8 cellular contexts compared by ENCODE assay signal in genomic region chr19:54464044-54464623, GRCh38. TPM values are rescaled to one million over a fixed set of nuclear protein-coding genes. Genes with fewer than 3 reads are reported as not detected.
DNase-seq lines count a peak whose midpoint lies in the region; ATAC-seq lines count a peak whose summit lies in the region.

No MANE protein-coding gene starts in this region.

- peak overlapping the region; percentile 85 for H3K4me3 Mint-ChIP-seq in activated CD8-positive, alpha-beta T cell treated with anti-CD3 and anti-CD28 coated beads, Interleukin-2, amount 10 ng/mL, durations not matched to agents 7 days and 5 days

- CTCF ChIA-PET in activated CD8-positive, alpha-beta T cell treated with anti-CD3 and anti-CD28 coated beads, Interleukin-2, amount 10 ng/mL, durations not matched to agents 7 days and 5 days (lab: Charles Lee) = interaction anchor here (0.8 kb wide), 1 partner anchor 16 kb away, joined by 6 read pairs; no protein-coding TSS in a partner anchor

- H3K9me3 ChIP-seq in BLaER1 treated with 17β-estradiol and CSF1 and Interleukin-3, amounts not matched to agents 10 nM and 100 nM (replicated peaks in 1 of 11) = no peaks in the 10 kb centered on the region

- H3K4me3 ChIP-seq in BLaER1 treated with 17β-estradiol and CSF1 and Interleukin-3, amounts not matched to agents 10 nM and 100 nM = peak overlapping the region; percentile 58 to 78 (median 71)

- no peaks in the 10 kb centered on the region for H3K9me3 Mint-ChIP-seq in activated CD8-positive, alpha-beta T cell treated with anti-CD3 and anti-CD28 coated beads, Interleukin-2, amount 10 ng/mL, durations not matched to agents 7 days and 5 days (ENCODE audit: insufficient read depth)

- peak overlapping the region; percentile 91 for H3K27ac Mint-ChIP-seq in activated CD8-positive, alpha-beta T cell treated with anti-CD3 and anti-CD28 coated beads, Interleukin-2, amount 10 ng/mL, durations not matched to agents 7 days and 5 days

- H3K27me3 Mint-ChIP-seq in activated CD8-positive, alpha-beta T cell treated with anti-CD3 and anti-CD28 coated beads, Interleukin-2, amount 10 ng/mL, durations not matched to agents 7 days and 5 days (ENCODE audit: low read depth) = peaks cover 21% of the 10 kb centered on the region

- peak overlapping the region; percentile 74 to 100 (median 97) for H3K27ac ChIP-seq in BLaER1 treated with 17β-estradiol and CSF1 and Interleukin-3, amounts not matched to agents 10 nM and 100 nM

- H4K20me1 ChIP-seq in BLaER1 treated with 17β-estradiol and CSF1 and Interleukin-3, amounts not matched to agents 10 nM and 100 nM = peaks cover 31 to 39% (median 34%) of the 10 kb centered on the region in 11 experiments

- DNase-seq in NCI-H82 (lab: John Stamatoyannopoulos, UW) (peak; percentile 88), medulla oblongata (ENCODE audit: extremely low spot score) (peak; percentile 78)
- peak; percentile 96 for DNase-seq in activated CD8-positive, alpha-beta T cell treated with anti-CD3 and anti-CD28 coated beads, Interleukin-2, amount 10 ng/mL, durations not matched to agents 7 days and 5 days
- peak; percentile 77 for DNase-seq in effector CD4-positive, alpha-beta T cell
- peak; percentile 73 to 84 for DNase-seq in stimulated activated CD8-positive, alpha-beta memory T cell treated with anti-CD3 and anti-CD28 coated beads, Interleukin-15, amount 100 ng/mL, for 48 hours (ENCODE audit: low read depth in 2 of 2)

- H3K36me3 ChIP-seq in BLaER1 treated with 17β-estradiol and CSF1 and Interleukin-3, amounts not matched to agents 10 nM and 100 nM = peaks cover 28 to 33% (median 31%) of the 10 kb centered on the region in 11 experiments

- POLR2A ChIA-PET in activated CD8-positive, alpha-beta T cell treated with anti-CD3 and anti-CD28 coated beads, Interleukin-2, amount 10 ng/mL, durations not matched to agents 7 days and 5 days (lab: Charles Lee) = interaction anchor here (0.6 to 2.2 kb wide), 5 partner anchors 11 to 44 kb away, joined by 3 to 22 read pairs (median 4); partner anchors contain the start of gene LENG8

- peaks cover 28% of the 10 kb centered on the region for H3K36me3 Mint-ChIP-seq in activated CD8-positive, alpha-beta T cell treated with anti-CD3 and anti-CD28 coated beads, Interleukin-2, amount 10 ng/mL, durations not matched to agents 7 days and 5 days (ENCODE audit: low read depth)

- H3K27me3 ChIP-seq in BLaER1 treated with 17β-estradiol and CSF1 and Interleukin-3, amounts not matched to agents 10 nM and 100 nM = no peaks in the 10 kb centered on the region

- H3K4me1 ChIP-seq in BLaER1 treated with 17β-estradiol and CSF1 and Interleukin-3, amounts not matched to agents 10 nM and 100 nM = peaks cover 48 to 77% (median 67%) of the 10 kb centered on the region in 10 experiments

- peaks cover 33% of the 10 kb centered on the region for H3K4me1 Mint-ChIP-seq in activated CD8-positive, alpha-beta T cell treated with anti-CD3 and anti-CD28 coated beads, Interleukin-2, amount 10 ng/mL, durations not matched to agents 7 days and 5 days (ENCODE audit: low read depth)

- peak overlapping the region; percentile 62 to 97 (median 95); a peak in 21 of 22 replicates for H3K9ac ChIP-seq in BLaER1 treated with 17β-estradiol and CSF1 and Interleukin-3, amounts not matched to agents 10 nM and 100 nM

- ATAC-seq in GM19372 (IDR thresholded peaks at IDR 0.05; ENCODE audit: low read depth, unreplicated experiment) (peak; percentile 39), HG03457 (IDR thresholded peaks at IDR 0.05; ENCODE audit: unreplicated experiment) (peak; percentile 30)
- ATAC-seq in activated CD8-positive, alpha-beta T cell treated with anti-CD3 and anti-CD28 coated beads, Interleukin-2, amount 10 ng/mL, durations not matched to agents 7 days and 5 days = peak; percentile 60

- H3K4me2 ChIP-seq in BLaER1 treated with 17β-estradiol and CSF1 and Interleukin-3, amounts not matched to agents 10 nM and 100 nM = peak overlapping the region; percentile 76 to 100 (median 98)

RNA-seq across cellular contexts. Expression of gene LENG9, which starts 0.6 kb away (rescaled TPM):
- total RNA-seq in activated CD8-positive, alpha-beta T cell treated with anti-CD3 and anti-CD28 coated beads, Interleukin-2, amount 10 ng/mL, durations not matched to agents 7 days and 5 days = 1 to 10 TPM; 5.3 to 5.6 TPM

RNA-seq across cellular contexts. Expression of gene CDC42EP5, which starts 9.0 kb away (rescaled TPM):
- not detected for total RNA-seq in activated CD8-positive, alpha-beta T cell treated with anti-CD3 and anti-CD28 coated beads, Interleukin-2, amount 10 ng/mL, durations not matched to agents 7 days and 5 days

RNA-seq across cellular contexts. Expression of gene LENG8, which starts 15.1 kb away (rescaled TPM):
- total RNA-seq in activated CD8-positive, alpha-beta T cell treated with anti-CD3 and anti-CD28 coated beads, Interleukin-2, amount 10 ng/mL, durations not matched to agents 7 days and 5 days = 100 to 1,000 TPM; 171 to 181 TPM

RNA-seq across cellular contexts. Expression of gene LAIR2, which starts 38.5 kb away (rescaled TPM):
- total RNA-seq in activated CD8-positive, alpha-beta T cell treated with anti-CD3 and anti-CD28 coated beads, Interleukin-2, amount 10 ng/mL, durations not matched to agents 7 days and 5 days = 1 to 10 TPM; 1.4 to 1.6 TPM

RNA-seq across cellular contexts. Expression of gene TTYH1, which starts 48.9 kb away (rescaled TPM):
- 1 to 10 TPM in 1 of 2 experiments, under 1 TPM in 1; 0.99 to 1.3 TPM for total RNA-seq in activated CD8-positive, alpha-beta T cell treated with anti-CD3 and anti-CD28 coated beads, Interleukin-2, amount 10 ng/mL, durations not matched to agents 7 days and 5 days

Comparison
In these comparisons a context has a peak if more than half of its experiments do, and no peak if none do; other contexts are left out.
1. Peak in every context shown above with its lines: DNase-seq, ATAC-seq, H3K4me3 ChIP-seq and H3K27ac ChIP-seq.